ENCODE assay signal across 18 cellular contexts in genomic region chr7:3037259-3037658, GRCh38. TPM values are rescaled to one million over a fixed set of nuclear protein-coding genes. Genes with fewer than 3 reads are reported as not detected.
DNase-seq lines count a peak whose midpoint lies in the region; ATAC-seq and TF ChIP-seq lines count a peak whose summit lies in the region.
"Had no signal": no experiment of that assay in that cellular context is flagged by ENCODE, and none has a peak within 500 bp of the region (broad histone marks: within the 10 kb centered on the region; RNA-seq: fewer than 3 reads in every experiment).

No MANE protein-coding gene starts in this region.

- no peaks in the 10 kb centered on the region for H3K9me3 Mint-ChIP-seq in activated CD4-positive, alpha-beta T cell treated with anti-CD3 and anti-CD28 coated beads for 36 hours (ENCODE audit: low read depth)
- H3K9me3 Mint-ChIP-seq in activated B cell treated with CpG ODN at 0.5 μM for 24 hours, result no peaks in the 10 kb centered on the region
- H3K9me3 Mint-ChIP-seq in naive B cell, result peaks cover 0 to 1% (median 0%) of the 10 kb centered on the region in 7 donors

- no peak overlapping the region for H3K4me3 Mint-ChIP-seq in activated CD4-positive, alpha-beta T cell treated with anti-CD3 and anti-CD28 coated beads for 36 hours
- H3K4me3 Mint-ChIP-seq in activated B cell treated with CpG ODN at 0.5 μM for 24 hours (no peak overlapping the region), naive B cell (peak overlapping the region in 2 of 8 donors; percentile 47 to 57)

- CTCF ChIA-PET in activated CD4-positive, alpha-beta T cell treated with anti-CD3 and anti-CD28 coated beads for 36 hours (lab: Charles Lee), result interaction anchor here (0.6 kb wide), 1 partner anchor 1738 kb away, joined by 3 read pairs; the partner anchor contains the start of gene AP5Z1
- CTCF ChIA-PET in activated B cell treated with CpG ODN at 0.5 μM for 24 hours (lab: Charles Lee), result no interaction called here

- H3K27ac Mint-ChIP-seq in activated CD4-positive, alpha-beta T cell treated with anti-CD3 and anti-CD28 coated beads for 36 hours, result peak overlapping the region; percentile 58
- peak overlapping the region; percentile 69 for H3K27ac Mint-ChIP-seq in activated B cell treated with CpG ODN at 0.5 μM for 24 hours
- H3K27ac Mint-ChIP-seq in naive B cell, result peak overlapping the region; percentile 29 to 95 (median 76)

- H3K27me3 Mint-ChIP-seq in activated CD4-positive, alpha-beta T cell treated with anti-CD3 and anti-CD28 coated beads for 36 hours, result no peaks in the 10 kb centered on the region
- H3K27me3 Mint-ChIP-seq in activated B cell treated with CpG ODN at 0.5 μM for 24 hours (no peaks in the 10 kb centered on the region), naive B cell (no peaks in the 10 kb centered on the region)

- no peak for TF ChIP-seq CTCF in activated B cell treated with CpG ODN at 0.5 μM for 24 hours (IDR thresholded peaks at IDR 0.05)

- intact Hi-C loops in activated CD4-positive, alpha-beta T cell treated with anti-CD3 and anti-CD28 coated beads for 36 hours (cut with DNase I, micrococcal nuclease), result no loop called here
- intact Hi-C loops in activated B cell treated with CpG ODN at 0.5 μM for 24 hours (cut with micrococcal nuclease), result no loop called here

- no peak for DNase-seq in activated CD4-positive, alpha-beta T cell treated with anti-CD3 and anti-CD28 coated beads for 36 hours
- DNase-seq in activated CD4-positive, alpha-beta T cell treated with anti-CD3 and anti-CD28 coated beads for 4 hours, result no peak
- DNase-seq in activated B cell treated with CpG ODN at 0.5 μM for 24 hours (no peak), naive B cell (no peak), NCI-H146 (lab: John Stamatoyannopoulos, UW) (no peak)
- DNase-seq: 8988T; activated CD4-positive, CD25-positive, alpha-beta regulatory T cell; activated effector memory CD4-positive, alpha-beta T cell treated with Interleukin-2 at 50 U/mL for 16 hours; anterior cingulate cortex; foreskin fibroblast; NCI-H1092; NCI-H2029 treated with DMSO at 0.1 percent for 48 hours; nucleus accumbens had no signal

- no peak for ATAC-seq in activated CD4-positive, alpha-beta T cell treated with anti-CD3 and anti-CD28 coated beads for 36 hours
- ATAC-seq in GM18502 (IDR thresholded peaks at IDR 0.05; ENCODE audit: poor library complexity, unreplicated experiment) (peak; percentile 35), activated B cell treated with CpG ODN at 0.5 μM for 24 hours (ENCODE audit: low read depth) (peak; percentile 8), naive B cell (ENCODE audit: low read depth in 2 of 2) (peak; percentile 44 to 45), HG03097 (IDR thresholded peaks at IDR 0.05; ENCODE audit: low FRiP score, unreplicated experiment) (no peak), HG03045 (IDR thresholded peaks at IDR 0.05; ENCODE audit: unreplicated experiment) (no peak)

- peaks cover 61% of the 10 kb centered on the region for H3K4me1 Mint-ChIP-seq in activated CD4-positive, alpha-beta T cell treated with anti-CD3 and anti-CD28 coated beads for 36 hours
- peaks cover 62% of the 10 kb centered on the region for H3K4me1 Mint-ChIP-seq in activated B cell treated with CpG ODN at 0.5 μM for 24 hours
- peaks cover 67 to 88% (median 73%) of the 10 kb centered on the region in 3 donors for H3K4me1 Mint-ChIP-seq in naive B cell

- POLR2A ChIA-PET in activated CD4-positive, alpha-beta T cell treated with anti-CD3 and anti-CD28 coated beads for 36 hours (lab: Charles Lee), result no interaction called here
- POLR2A ChIA-PET in activated B cell treated with CpG ODN at 0.5 μM for 24 hours (lab: Charles Lee), result interaction anchor here (0.6 to 0.9 kb wide), 2 partner anchors 29 to 60 kb away, joined by 3 read pairs; no protein-coding TSS in a partner anchor

- H3K36me3 Mint-ChIP-seq in activated CD4-positive, alpha-beta T cell treated with anti-CD3 and anti-CD28 coated beads for 36 hours (ENCODE audit: low read depth), result peaks cover 56% of the 10 kb centered on the region
- peaks cover 49% of the 10 kb centered on the region for H3K36me3 Mint-ChIP-seq in activated B cell treated with CpG ODN at 0.5 μM for 24 hours (ENCODE audit: low read depth)
- peaks cover 12 to 21% of the 10 kb centered on the region in 2 donors for H3K36me3 Mint-ChIP-seq in naive B cell

RNA-seq across cellular contexts. Expression of gene CARD11, which starts 6.4 kb away (rescaled TPM):
- 100 to 1,000 TPM; 108 to 118 TPM for total RNA-seq in activated CD4-positive, alpha-beta T cell treated with anti-CD3 and anti-CD28 coated beads for 36 hours
- total RNA-seq in activated B cell treated with CpG ODN at 0.5 μM for 24 hours, result 107 and 114 TPM in 2 replicates
- polyA plus RNA-seq in naive B cell (ENCODE audit: low read depth in 6 of 6), result 10 to 100 TPM in 5 of 6 donors, 1 to 10 TPM in 1; 9.4 to 55.3 (median 17.5) TPM
- total RNA-seq: RPMI7951 had no signal
- polyA plus RNA-seq: BJ had no signal

Comparison
In these comparisons a context has a peak if more than half of its experiments do, and no peak if none do; other contexts are left out.
1. ATAC-seq: peak in GM18502 (single experiment), activated B cell treated with CpG ODN at 0.5 μM for 24 hours (single experiment) and naive B cell (2 of 2); none in activated CD4-positive, alpha-beta T cell treated with anti-CD3 and anti-CD28 coated beads for 36 hours (single experiment), HG03097 (single experiment) and HG03045 (single experiment).
2. Peak in every context shown above with its lines, with median percentiles within 50 percentile points of each other: H3K27ac Mint-ChIP-seq.